ENCODE assay signal across 9 cellular contexts in genomic region chr10:70619271-70620019, GRCh38. TPM values are rescaled to one million over a fixed set of nuclear protein-coding genes. Genes with fewer than 3 reads are reported as not detected.
DNase-seq lines count a peak whose midpoint lies in the region; ATAC-seq and TF ChIP-seq lines count a peak whose summit lies in the region.
"Had no signal": no experiment of that assay in that cellular context is flagged by ENCODE, and none has a peak within 500 bp of the region (broad histone marks: within the 10 kb centered on the region; RNA-seq: fewer than 3 reads in every experiment).

No MANE protein-coding gene starts in this region.

- TF ChIP-seq CTCF in epithelial cell of proximal tubule (conservative IDR thresholded peaks at IDR 0.05; ENCODE audit: low read depth, low read length), result peak; percentile 57

- no peak for ATAC-seq in HG02571 (IDR thresholded peaks at IDR 0.05; ENCODE audit: unreplicated experiment)
- ATAC-seq in HG03342 (IDR thresholded peaks at IDR 0.05; ENCODE audit: unreplicated experiment), result no peak
- ATAC-seq in HG02588 (IDR thresholded peaks at IDR 0.05; ENCODE audit: unreplicated experiment), result no peak

- DNase-seq in A172 (ENCODE audit: low spot score), result peak; percentile 55
- peak; percentile 82 for DNase-seq in ELR (ENCODE audit: low read depth)
- peak; percentile 2 to 35 for DNase-seq in NCI-H526 (lab: John Stamatoyannopoulos, UW)
- no peak for DNase-seq in epithelial cell of proximal tubule (ENCODE audit: low read depth)
- no peak for DNase-seq in activated naive CD4-positive, alpha-beta T cell treated with anti-CD3 and anti-CD28 coated beads, Interleukin-2, amount 50 U/mL, for 16 hours

- H3K4me3 ChIP-seq in epithelial cell of proximal tubule (ENCODE audit: low read depth, low read length), result no peak overlapping the region

RNA-seq across cellular contexts. Expression of gene PRF1, which starts 16.9 kb away (rescaled TPM):
- total RNA-seq in A172 (2014; rRNA removed; shearing (Covaris generic)), result not detected in 2 replicates
- total RNA-seq in epithelial cell of proximal tubule, result not detected in 2 replicates
- total RNA-seq: renal cortical epithelial cell had no signal

RNA-seq across cellular contexts. Expression of gene ADAMTS14, which starts 52.9 kb away (rescaled TPM):
- 0.31 TPM in 1 of 2 replicates, not detected in the other for total RNA-seq in A172 (2014; rRNA removed; shearing (Covaris generic))
- total RNA-seq in epithelial cell of proximal tubule, result 1.3 and 1.4 TPM in 2 replicates

Comparison
In these comparisons a context has a peak if more than half of its experiments do, and no peak if none do; other contexts are left out.
1. DNase-seq: peak in A172 (single experiment), ELR (single experiment) and NCI-H526 (2 of 2); none in epithelial cell of proximal tubule (single experiment) and activated naive CD4-positive, alpha-beta T cell treated with anti-CD3 and anti-CD28 coated beads, Interleukin-2, amount 50 U/mL, for 16 hours (single experiment).